In genomic region chr20:50957798-50958732, GRCh38 we compare ENCODE assay signal across 1 cellular context.
A peak's percentile ranks its signal among the peaks of the same experiment; 100 is the strongest.
TF ChIP-seq lines count a peak whose summit lies in the region.

Gene DPM1, minus strand, starts transcription at chr20:50958532. Its CDS starts 9 bp downstream, at chr20:50958523.

TF ChIP-seq in HepG2, 621 proteins besides CTCF, POLR2A, EP300 and RAD21 (continued from another document and continues in another):
- TF ChIP-seq ZNF326 (CRISPR knock-in tag; IDR thresholded peaks at IDR 0.05; ENCODE audit: borderline replicate concordance) (no peak), ZNF839 (CRISPR knock-in tag; IDR thresholded peaks at IDR 0.05; ENCODE audit: borderline replicate concordance) (peak; percentile 80; the same call in 1 of the 2 replicates), SMC3 (IDR thresholded peaks at IDR 0.05; ENCODE audit: low read length) (peak; percentile 13; the same call in 1 of the 2 replicates), ZSCAN22 (CRISPR knock-in tag; IDR thresholded peaks at IDR 0.05) (no peak), GATAD1 (CRISPR knock-in tag; IDR thresholded peaks at IDR 0.05) (peak; percentile 97; the same call in 1 of the 2 replicates), YY1 (IDR thresholded peaks at IDR 0.05; ENCODE audit: insufficient read depth, insufficient replicate concordance, low read depth, low read length) (peak; percentile 91), ZBTB40 (IDR thresholded peaks at IDR 0.05) (no peak), ZBTB40 (CRISPR knock-in tag; IDR thresholded peaks at IDR 0.05) (peak; percentile 67; the same call in 1 of the 2 replicates), KDM1A (CRISPR knock-in tag; IDR thresholded peaks at IDR 0.05) (no peak), HBP1 (CRISPR knock-in tag; IDR thresholded peaks at IDR 0.05; ENCODE audit: low read depth) (peak; percentile 98), ZBTB25 (CRISPR knock-in tag; IDR thresholded peaks at IDR 0.05) (no peak), PHF20 (CRISPR knock-in tag; IDR thresholded peaks at IDR 0.05) (peak; percentile 97), ZNF547 (CRISPR knock-in tag; IDR thresholded peaks at IDR 0.05) (no peak), ZSCAN21 (CRISPR knock-in tag; IDR thresholded peaks at IDR 0.05; ENCODE audit: borderline replicate concordance) (peak; percentile 88), NBN (conservative IDR thresholded peaks at IDR 0.05) (no peak), ZNF224 (CRISPR knock-in tag; IDR thresholded peaks at IDR 0.05) (peak; percentile 82; the same call in 1 of the 2 replicates), CCAR2 (optimal IDR thresholded peaks at IDR 0.05; ENCODE audit: low read depth, low read length) (no peak), IKZF1 (IDR thresholded peaks at IDR 0.05) (no peak), ZNF747 (CRISPR knock-in tag; IDR thresholded peaks at IDR 0.05; ENCODE audit: borderline replicate concordance) (peak; percentile 38; the same call in 1 of the 2 replicates), SOX6 (IDR thresholded peaks at IDR 0.05) (no peak), SOX6 (CRISPR knock-in tag; IDR thresholded peaks at IDR 0.05) (no peak), PTBP1 (IDR thresholded peaks at IDR 0.05; ENCODE audit: low read depth, low read length, poor library complexity, severe bottlenecking) (peak; percentile 94), MAFK (conservative IDR thresholded peaks at IDR 0.05 in 1 of 2, IDR thresholded peaks at IDR 0.05 in 1 of 2; ENCODE audit: low read length in 2 of 2) (no peak), ZNF879 (CRISPR knock-in tag; IDR thresholded peaks at IDR 0.05) (no peak), MAZ (IDR thresholded peaks at IDR 0.05; ENCODE audit: borderline replicate concordance, low read depth, low read length) (no peak), MAZ (CRISPR knock-in tag; IDR thresholded peaks at IDR 0.05; ENCODE audit: low read depth) (peak; percentile 50; the same call in 1 of the 2 replicates), RNF2 (conservative IDR thresholded peaks at IDR 0.05; ENCODE audit: low read depth) (peak; percentile 39), AKNA (CRISPR knock-in tag; IDR thresholded peaks at IDR 0.05; ENCODE audit: borderline replicate concordance) (0 out of 2 replicates have a peak, but pooled peaks have one; percentile 78), ONECUT2 (CRISPR knock-in tag; IDR thresholded peaks at IDR 0.05) (no peak), ZNF800 (CRISPR knock-in tag; IDR thresholded peaks at IDR 0.05) (no peak), SIX4 (CRISPR knock-in tag; IDR thresholded peaks at IDR 0.05) (peak; percentile 78; the same call in 1 of the 2 replicates), E2F1 (CRISPR knock-in tag; IDR thresholded peaks at IDR 0.05) (peak; percentile 95), AGO1 (IDR thresholded peaks at IDR 0.05; ENCODE audit: low read depth, low read length, poor library complexity, severe bottlenecking) (peak; percentile 25), ZNF260 (CRISPR knock-in tag; IDR thresholded peaks at IDR 0.05; ENCODE audit: borderline replicate concordance, low read depth) (no peak), PAF1 (CRISPR knock-in tag; IDR thresholded peaks at IDR 0.05) (no peak)
- TF ChIP-seq, protein P1, sequence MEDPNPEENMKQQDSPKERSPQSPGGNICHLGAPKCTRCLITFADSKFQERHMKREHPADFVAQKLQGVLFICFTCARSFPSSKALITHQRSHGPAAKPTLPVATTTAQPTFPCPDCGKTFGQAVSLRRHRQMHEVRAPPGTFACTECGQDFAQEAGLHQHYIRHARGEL (CRISPR knock-in tag; IDR thresholded peaks at IDR 0.05), result no peak
- TF ChIP-seq, protein P2, sequence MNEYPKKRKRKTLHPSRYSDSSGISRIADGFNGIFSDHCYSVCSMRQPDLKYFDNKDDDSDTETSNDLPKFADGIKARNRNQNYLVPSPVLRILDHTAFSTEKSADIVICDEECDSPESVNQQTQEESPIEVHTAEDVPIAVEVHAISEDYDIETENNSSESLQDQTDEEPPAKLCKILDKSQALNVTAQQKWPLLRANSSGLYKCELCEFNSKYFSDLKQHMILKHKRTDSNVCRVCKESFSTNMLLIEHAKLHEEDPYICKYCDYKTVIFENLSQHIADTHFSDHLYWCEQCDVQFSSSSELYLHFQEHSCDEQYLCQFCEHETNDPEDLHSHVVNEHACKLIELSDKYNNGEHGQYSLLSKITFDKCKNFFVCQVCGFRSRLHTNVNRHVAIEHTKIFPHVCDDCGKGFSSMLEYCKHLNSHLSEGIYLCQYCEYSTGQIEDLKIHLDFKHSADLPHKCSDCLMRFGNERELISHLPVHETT (CRISPR knock-in tag; conservative IDR thresholded peaks at IDR 0.05), result no peak; the same call in 1 of the 2 replicates
- TF ChIP-seq, protein P3, sequence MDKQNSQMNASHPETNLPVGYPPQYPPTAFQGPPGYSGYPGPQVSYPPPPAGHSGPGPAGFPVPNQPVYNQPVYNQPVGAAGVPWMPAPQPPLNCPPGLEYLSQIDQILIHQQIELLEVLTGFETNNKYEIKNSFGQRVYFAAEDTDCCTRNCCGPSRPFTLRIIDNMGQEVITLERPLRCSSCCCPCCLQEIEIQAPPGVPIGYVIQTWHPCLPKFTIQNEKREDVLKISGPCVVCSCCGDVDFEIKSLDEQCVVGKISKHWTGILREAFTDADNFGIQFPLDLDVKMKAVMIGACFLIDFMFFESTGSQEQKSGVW (CRISPR knock-in tag; IDR thresholded peaks at IDR 0.05; ENCODE audit: borderline replicate concordance), result no peak; the same call in 1 of the 2 replicates
